Comparison of ENCODE assay signal across 13 cellular contexts in the genomic region with DNA sequence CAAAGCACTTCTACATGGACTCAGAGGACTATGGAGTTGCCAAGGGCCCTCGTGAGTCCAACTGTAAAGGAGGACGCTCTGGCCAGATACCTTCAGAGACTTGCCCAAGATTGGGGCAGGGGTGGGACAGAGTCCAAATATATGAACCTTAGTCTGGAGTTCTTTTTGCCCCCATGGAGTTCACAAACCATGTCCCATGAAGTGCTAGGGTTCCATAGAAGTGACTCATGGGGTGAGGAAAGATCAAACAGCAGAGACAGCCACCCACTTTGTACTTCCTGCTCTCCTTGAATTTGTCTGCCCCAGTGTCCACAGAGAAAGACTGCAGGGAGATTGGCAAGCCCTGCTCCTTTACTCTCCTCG. TPM values are rescaled to one million over a fixed set of nuclear protein-coding genes. Genes with fewer than 3 reads are reported as not detected.
DNase-seq lines count a peak whose midpoint lies in the region; ATAC-seq and TF ChIP-seq lines count a peak whose summit lies in the region.
"Had no signal": no experiment of that assay in that cellular context is flagged by ENCODE, and none has a peak within 500 bp of the region (broad histone marks: within the 10 kb centered on the region; RNA-seq: fewer than 3 reads in every experiment).

No MANE protein-coding gene starts in this region.

- no peak for TF ChIP-seq EP300 in esophagus muscularis mucosa (IDR thresholded peaks at IDR 0.05)

- no peaks in the 10 kb centered on the region for H3K27me3 Mint-ChIP-seq in activated naive CD4-positive, alpha-beta T cell treated with anti-CD3 and anti-CD28 coated beads for 36 hours (ENCODE audit: low read depth)

- no peaks in the 10 kb centered on the region for H3K9me3 ChIP-seq in esophagus muscularis mucosa
- H3K9me3 ChIP-seq: pancreas had no signal

- peaks cover 28 to 51% (median 36%) of the 10 kb centered on the region in 4 donors for H3K4me1 ChIP-seq in esophagus muscularis mucosa
- H3K4me1 ChIP-seq: pancreas had no signal

- no peaks in the 10 kb centered on the region for H3K9me3 Mint-ChIP-seq in activated naive CD4-positive, alpha-beta T cell treated with anti-CD3 and anti-CD28 coated beads for 36 hours
- H3K9me3 Mint-ChIP-seq: CD8-positive, alpha-beta memory T cell; T-helper 1 cell treated with Interleukin-12 subunit alpha and Interleukin-12 subunit beta and Interleukin-4 antibody, amounts not matched to agents 30 μg/mL and 1 μg/mL, for 36 hours had no signal

- peak; percentile 57 for DNase-seq in AG20443 (ENCODE audit: low spot score)
- DNase-seq in NB4 (ENCODE audit: low read depth), result peak; percentile 21
- no peak for DNase-seq in esophagus muscularis mucosa (ENCODE audit: extremely low spot score)
- DNase-seq in myocyte (ENCODE audit: low read depth), result peak; percentile 48
- DNase-seq in RPMI8226, result no peak
- DNase-seq in DMS 273 (lab: John Stamatoyannopoulos, UW; ENCODE audit: unreplicated experiment), result no peak
- DNase-seq in activated naive CD4-positive, alpha-beta T cell treated with anti-CD3 and anti-CD28 coated beads for 36 hours, result no peak
- DNase-seq: CD8-positive, alpha-beta memory T cell; Kasumi-1; NCI-H524; pancreas had no signal

- H3K4me3 ChIP-seq in NB4 (ENCODE audit: low read depth, low read length), result no peak overlapping the region
- no peak overlapping the region for H3K4me3 ChIP-seq in esophagus muscularis mucosa
- H3K4me3 ChIP-seq: pancreas had no signal

- H3K4me1 Mint-ChIP-seq in activated naive CD4-positive, alpha-beta T cell treated with anti-CD3 and anti-CD28 coated beads for 36 hours (ENCODE audit: low read depth), result no peaks in the 10 kb centered on the region

- TF ChIP-seq CTCF in NB4 (IDR thresholded peaks at IDR 0.05; ENCODE audit: low read depth, low read length) (no peak), esophagus muscularis mucosa (IDR thresholded peaks at IDR 0.05) (no peak)

- peaks cover 0 to 7% (median 0%) of the 10 kb centered on the region in 4 donors for H3K36me3 ChIP-seq in esophagus muscularis mucosa
- H3K36me3 ChIP-seq: pancreas had no signal

- no peaks in the 10 kb centered on the region for H3K36me3 Mint-ChIP-seq in activated naive CD4-positive, alpha-beta T cell treated with anti-CD3 and anti-CD28 coated beads for 36 hours (ENCODE audit: low read depth)
- H3K36me3 Mint-ChIP-seq: CD8-positive, alpha-beta memory T cell had no signal

- CTCF ChIA-PET in activated naive CD4-positive, alpha-beta T cell treated with anti-CD3 and anti-CD28 coated beads for 36 hours (lab: Charles Lee), result no interaction called here

- no peak for ATAC-seq in HG03045 (IDR thresholded peaks at IDR 0.05; ENCODE audit: unreplicated experiment)

- intact Hi-C loops in esophagus muscularis mucosa (cut with DNase I), result no loop called here
- intact Hi-C loops in activated naive CD4-positive, alpha-beta T cell treated with anti-CD3 and anti-CD28 coated beads for 36 hours (cut with micrococcal nuclease), result no loop called here

- peak overlapping the region; percentile 20 to 59 (median 46) for H3K27ac ChIP-seq in esophagus muscularis mucosa (replicated peaks in 1 of 4)
- H3K27ac ChIP-seq: pancreas had no signal

- no peak overlapping the region for H3K4me3 Mint-ChIP-seq in activated naive CD4-positive, alpha-beta T cell treated with anti-CD3 and anti-CD28 coated beads for 36 hours
- H3K4me3 Mint-ChIP-seq: CD8-positive, alpha-beta memory T cell; T-helper 1 cell treated with Interleukin-12 subunit alpha and Interleukin-12 subunit beta and Interleukin-4 antibody, amounts not matched to agents 30 μg/mL and 1 μg/mL, for 36 hours had no signal

- WGBS in esophagus muscularis mucosa, result 87% methylated on average over 3 of the region's 3 CpGs

- H3K27ac Mint-ChIP-seq in activated naive CD4-positive, alpha-beta T cell treated with anti-CD3 and anti-CD28 coated beads for 36 hours, result no peak overlapping the region
- H3K27ac Mint-ChIP-seq: T-helper 1 cell treated with Interleukin-12 subunit alpha and Interleukin-12 subunit beta and Interleukin-4 antibody, amounts not matched to agents 30 μg/mL and 1 μg/mL, for 36 hours had no signal

- no peaks in the 10 kb centered on the region for H3K27me3 ChIP-seq in esophagus muscularis mucosa
- H3K27me3 ChIP-seq: pancreas had no signal

- no peak for TF ChIP-seq POLR2A in NB4 (IDR thresholded peaks at IDR 0.05; ENCODE audit: extremely low read depth, insufficient read length)
- TF ChIP-seq POLR2A in esophagus muscularis mucosa (IDR thresholded peaks at IDR 0.05; ENCODE audit: low read depth), result no peak

RNA-seq across cellular contexts. Expression of gene SRL, which starts 29.0 kb away (rescaled TPM):
- 1 to 10 TPM in 3 of 4 donors, under 1 TPM in 1; 0.83 to 2.2 (median 1.5) TPM for total RNA-seq in esophagus muscularis mucosa
- total RNA-seq in myocyte, result 1.9 and 2.7 TPM in 2 replicates
- polyA plus RNA-seq in myocyte (2012), result 0.44 TPM
- not detected for total RNA-seq in activated naive CD4-positive, alpha-beta T cell treated with anti-CD3 and anti-CD28 coated beads for 36 hours
- total RNA-seq: CD8-positive, alpha-beta memory T cell had no signal
- polyA plus RNA-seq: CD8-positive, alpha-beta memory T cell had no signal

RNA-seq across cellular contexts. Expression of gene TFAP4, which starts 59.9 kb away (rescaled TPM):
- 1 to 10 TPM; 2.8 to 4.6 (median 3.7) TPM for total RNA-seq in esophagus muscularis mucosa
- total RNA-seq in myocyte, result 4.4 and 5.0 TPM in 2 replicates
- 3.5 TPM for polyA plus RNA-seq in myocyte (2012)
- 10 to 100 TPM; 24.0 to 27.7 TPM for total RNA-seq in activated naive CD4-positive, alpha-beta T cell treated with anti-CD3 and anti-CD28 coated beads for 36 hours

Comparison
In these comparisons a context has a peak if more than half of its experiments do, and no peak if none do; other contexts are left out.
1. DNase-seq: peak in AG20443 (single experiment), NB4 (single experiment) and myocyte (single experiment); none in esophagus muscularis mucosa (single experiment), RPMI8226 (single experiment), DMS 273 (single experiment) and activated naive CD4-positive, alpha-beta T cell treated with anti-CD3 and anti-CD28 coated beads for 36 hours (single experiment).